Comparison of ENCODE assay signal across 33 cellular contexts in genomic region chr15:60162911-60163310, GRCh38.
"Had no signal": no experiment of that assay in that cellular context is flagged by ENCODE, and none has a peak within 500 bp of the region (broad histone marks: within the 10 kb centered on the region; RNA-seq: fewer than 3 reads in every experiment).

No MANE protein-coding gene starts in this region.

- H3K9me3 Mint-ChIP-seq: activated CD4-positive, alpha-beta T cell treated with anti-CD3 and anti-CD28 coated beads, Interleukin-2, amount 10 ng/mL, durations not matched to agents 7 days and 5 days; activated naive CD4-positive, alpha-beta T cell treated with anti-CD3 and anti-CD28 coated beads, Interleukin-2, amount 50 U/mL, for 24 hours; activated naive CD8-positive, alpha-beta T cell treated with anti-CD3 and anti-CD28 coated beads, Interleukin-2, amount 10 ng/mL, durations not matched to agents 7 days and 5 days; activated T-cell treated with anti-CD3 and anti-CD28 coated beads, Interleukin-2, amount 50 U/mL, for 24 hours; activated T-helper 2 cell treated with anti-CD3 and anti-CD28 coated beads, Interferon-gamma antibody, Interleukin-2, Interleukin-4, amounts not matched to agents 10 μg/mL and 5 μg/mL and 100 μg/mL, durations not matched to agents 14 hours and 24 hours and 36 hours; T-helper 1 cell treated with Interleukin-12 subunit alpha and Interleukin-12 subunit beta and Interleukin-4 antibody, amounts not matched to agents 30 μg/mL and 1 μg/mL, for 36 hours had no signal

- ATAC-seq: activated CD4-positive, alpha-beta T cell treated with anti-CD3 and anti-CD28 coated beads for 36 hours; activated CD4-positive, CD25-positive, alpha-beta regulatory T cell treated with anti-CD3 and anti-CD28 coated beads, Interleukin-2, amount 50 U/mL, for 24 hours; activated CD8-positive, alpha-beta T cell treated with anti-CD3 and anti-CD28 coated beads, Interleukin-2, amount 10 ng/mL, durations not matched to agents 7 days and 5 days; PC-3 had no signal

- H3K27ac Mint-ChIP-seq: activated CD4-positive, alpha-beta T cell treated with anti-CD3 and anti-CD28 coated beads for 36 hours; activated CD4-positive, alpha-beta T cell treated with anti-CD3 and anti-CD28 coated beads, Interleukin-2, amount 10 ng/mL, durations not matched to agents 7 days and 5 days; activated CD8-positive, alpha-beta T cell treated with anti-CD3 and anti-CD28 coated beads, Interleukin-2, amount 10 ng/mL, durations not matched to agents 7 days and 5 days; activated naive CD4-positive, alpha-beta T cell treated with anti-CD3 and anti-CD28 coated beads, Interleukin-2, amount 50 U/mL, for 24 hours; activated naive CD8-positive, alpha-beta T cell treated with anti-CD3 and anti-CD28 coated beads, Interleukin-2, amount 10 ng/mL, durations not matched to agents 7 days and 5 days; activated T-cell treated with anti-CD3 and anti-CD28 coated beads, Interleukin-2, amount 50 U/mL, for 24 hours; activated T-helper 2 cell treated with anti-CD3 and anti-CD28 coated beads, Interferon-gamma antibody, Interleukin-2, Interleukin-4, amounts not matched to agents 10 μg/mL and 5 μg/mL and 100 μg/mL, durations not matched to agents 14 hours and 24 hours and 36 hours; T-helper 1 cell treated with Interleukin-12 subunit alpha and Interleukin-12 subunit beta and Interleukin-4 antibody, amounts not matched to agents 30 μg/mL and 1 μg/mL, for 36 hours; T-helper 2 cell treated with Interferon-gamma antibody and Interleukin-4, amounts not matched to agents 5 μg/mL and 100 μg/mL, for 36 hours had no signal

- H3K9ac ChIP-seq: SK-N-SH had no signal

- H3K4me3 ChIP-seq: ascending aorta, Peyer's patch, SJSA1 had no signal

- H3K27ac ChIP-seq: ascending aorta, Peyer's patch, SJSA1 had no signal

- DNase-seq: activated CD4-positive, alpha-beta T cell treated with anti-CD3 and anti-CD28 coated beads for 36 hours; activated CD4-positive, alpha-beta T cell treated with anti-CD3 and anti-CD28 coated beads, Interleukin-2, amount 10 ng/mL, durations not matched to agents 7 days and 5 days; activated CD4-positive, alpha-beta T cell treated with anti-CD3 and anti-CD28 coated beads, Interleukin-2, amount 50 U/mL, for 48 hours; activated CD8-positive, alpha-beta T cell treated with anti-CD3 and anti-CD28 coated beads, Interleukin-2, amount 10 ng/mL, durations not matched to agents 7 days and 5 days; activated gamma-delta T cell; activated naive CD4-positive, alpha-beta T cell treated with Interleukin-2 at 50 U/mL for 16 hours; activated naive CD8-positive, alpha-beta T cell treated with anti-CD3 and anti-CD28 coated beads, Interleukin-2, amount 10 ng/mL, durations not matched to agents 7 days and 5 days; activated T-cell treated with anti-CD3 and anti-CD28 coated beads, Interleukin-2, amount 50 U/mL, for 24 hours; amygdala; caudate nucleus; Karpas-422; KBM-7; NCI-H1105; NCI-H1436; NCI-H1694 treated with DMSO at 0.1 percent for 48 hours; NCI-H2029; NCI-H345; NCI-H524 treated with DMSO at 0.1 percent for 48 hours; PC-3; Peyer's patch; RPMI8226; SHP77 treated with DMSO at 0.1 percent for 48 hours; SK-N-SH had no signal

- H3K4me3 Mint-ChIP-seq: activated CD4-positive, alpha-beta T cell treated with anti-CD3 and anti-CD28 coated beads for 36 hours; activated CD4-positive, alpha-beta T cell treated with anti-CD3 and anti-CD28 coated beads, Interleukin-2, amount 10 ng/mL, durations not matched to agents 7 days and 5 days; activated CD8-positive, alpha-beta T cell treated with anti-CD3 and anti-CD28 coated beads, Interleukin-2, amount 10 ng/mL, durations not matched to agents 7 days and 5 days; activated naive CD4-positive, alpha-beta T cell treated with anti-CD3 and anti-CD28 coated beads, Interleukin-2, amount 50 U/mL, for 24 hours; activated naive CD8-positive, alpha-beta T cell treated with anti-CD3 and anti-CD28 coated beads, Interleukin-2, amount 10 ng/mL, durations not matched to agents 7 days and 5 days; activated T-cell treated with anti-CD3 and anti-CD28 coated beads, Interleukin-2, amount 50 U/mL, for 24 hours; T-helper 1 cell treated with Interleukin-12 subunit alpha and Interleukin-12 subunit beta and Interleukin-4 antibody, amounts not matched to agents 30 μg/mL and 1 μg/mL, for 36 hours; T-helper 2 cell treated with Interferon-gamma antibody and Interleukin-4, amounts not matched to agents 5 μg/mL and 100 μg/mL, for 36 hours had no signal

- H3K27me3 Mint-ChIP-seq: activated naive CD4-positive, alpha-beta T cell treated with anti-CD3 and anti-CD28 coated beads, Interleukin-2, amount 50 U/mL, for 24 hours had no signal

- H3K36me3 ChIP-seq: ascending aorta, Peyer's patch, SJSA1 had no signal

- H3K27me3 ChIP-seq: ascending aorta, Peyer's patch, SJSA1 had no signal

- H3K4me1 ChIP-seq: ascending aorta, Peyer's patch, SJSA1 had no signal

- H3K4me2 ChIP-seq: SK-N-SH had no signal

- H3K36me3 Mint-ChIP-seq: activated naive CD4-positive, alpha-beta T cell treated with anti-CD3 and anti-CD28 coated beads, Interleukin-2, amount 50 U/mL, for 24 hours; activated naive CD8-positive, alpha-beta T cell treated with anti-CD3 and anti-CD28 coated beads, Interleukin-2, amount 10 ng/mL, durations not matched to agents 7 days and 5 days; brain had no signal

- H3K9me3 ChIP-seq: ascending aorta, Peyer's patch, SJSA1, SK-N-SH had no signal

- H3K4me1 Mint-ChIP-seq: activated CD4-positive, alpha-beta T cell treated with anti-CD3 and anti-CD28 coated beads for 36 hours; activated CD4-positive, alpha-beta T cell treated with anti-CD3 and anti-CD28 coated beads, Interleukin-2, amount 10 ng/mL, durations not matched to agents 7 days and 5 days; activated naive CD4-positive, alpha-beta T cell treated with anti-CD3 and anti-CD28 coated beads, Interleukin-2, amount 50 U/mL, for 24 hours; activated naive CD8-positive, alpha-beta T cell treated with anti-CD3 and anti-CD28 coated beads, Interleukin-2, amount 10 ng/mL, durations not matched to agents 7 days and 5 days; brain had no signal

- FAIRE-seq: bronchial epithelial cell, TTC549 had no signal
